Comparison of ENCODE assay signal across 1 cellular context in genomic region chr11:19316434-19316833, GRCh38.
TF ChIP-seq lines count a peak whose summit lies in the region.

No MANE protein-coding gene starts in this region.

TF ChIP-seq in GM23338, 12 proteins besides CTCF, POLR2A, EP300 and RAD21 (continued from another document):
- TF ChIP-seq REST (IDR thresholded peaks at IDR 0.05; ENCODE audit: unreplicated experiment), result no peak
